8 cellular contexts compared by ENCODE assay signal in genomic region chr10:29304259-29305030, GRCh38. TPM values are rescaled to one million over a fixed set of nuclear protein-coding genes. Genes with fewer than 3 reads are reported as not detected.
A peak's percentile ranks its signal among the peaks of the same experiment; 100 is the strongest.
DNase-seq lines count a peak whose midpoint lies in the region; ATAC-seq and TF ChIP-seq lines count a peak whose summit lies in the region.

No MANE protein-coding gene starts in this region.

- TF ChIP-seq CTCF in C4-2B (conservative IDR thresholded peaks at IDR 0.05) (peak; percentile 87), SK-N-SH (IDR thresholded peaks at IDR 0.05) (peak; percentile 85), lung (IDR thresholded peaks at IDR 0.05; ENCODE audit: control extremely low read depth, extremely low read depth) (peak; percentile 21), thoracic aorta (IDR thresholded peaks at IDR 0.05) (peak; percentile 88)

- H4K20me1 ChIP-seq in SK-N-SH (ENCODE audit: insufficient read depth) = no peaks in the 10 kb centered on the region

- H3K4me3 ChIP-seq in SK-N-SH (ENCODE audit: low read depth in 2 of 2, low read length in 1 of 2) (no peak overlapping the region; a peak in 1 of 4 replicates), endocrine pancreas (ENCODE audit: control insufficient read depth, insufficient read depth, low read length) (no peak overlapping the region), lung (no peak overlapping the region), thoracic aorta (peak overlapping the region; percentile 8)

- 36% methylated on average over 6 of the region's 6 CpGs for WGBS in SK-N-SH (ENCODE audit: low lambda C conversion rate)
- 20 to 23% methylated on average over 6 of the region's 6 CpGs for WGBS in lung, 2 donors

- TF ChIP-seq RAD21 in SK-N-SH (IDR thresholded peaks at IDR 0.05; ENCODE audit: low read length) = peak; percentile 97

- no peaks in the 10 kb centered on the region for H3K36me3 ChIP-seq in SK-N-SH (replicated peaks in 1 of 2; ENCODE audit: control insufficient read depth in 1 of 2, insufficient read depth in 2 of 2, low read length in 1 of 2)
- H3K36me3 ChIP-seq in endocrine pancreas (ENCODE audit: control insufficient read depth, insufficient read depth, low read length) = no peaks in the 10 kb centered on the region
- H3K36me3 ChIP-seq in lung (ENCODE audit: control insufficient read depth in 2 of 2, insufficient read depth in 2 of 2, low read length in 2 of 2) = no peaks in the 10 kb centered on the region
- no peaks in the 10 kb centered on the region for H3K36me3 ChIP-seq in thoracic aorta

- no peaks in the 10 kb centered on the region for H3K9me2 ChIP-seq in SK-N-SH

- H3K9ac ChIP-seq in SK-N-SH (no peak overlapping the region), endocrine pancreas (ENCODE audit: control insufficient read depth, insufficient read depth, low read length) (peak overlapping the region; percentile 44)

- CTCF ChIA-PET in SK-N-SH (lab: Yijun Ruan, JAX) = interaction anchor here (0.5 to 7.4 kb wide), 73 partner anchors 9 to 862 kb away, joined by 3 to 133 read pairs (median 4); partner anchors contain the start of genes BAMBI and LYZL1

- H3K27ac ChIP-seq in C4-2B (no peak overlapping the region), SK-N-SH (ENCODE audit: low read depth in 2 of 2, low read length in 1 of 2) (peak overlapping the region in 1 of 2 experiments; percentile 66; a peak in 2 of 4 replicates), lung (ENCODE audit: low read depth in 1 of 2, low read length in 1 of 2) (no peak overlapping the region), thoracic aorta (no peak overlapping the region)

- H3K9me3 ChIP-seq in SK-N-SH = peaks cover 8% of the 10 kb centered on the region; the same call in 1 of the 2 replicates
- no peaks in the 10 kb centered on the region for H3K9me3 ChIP-seq in endocrine pancreas (ENCODE audit: control insufficient read depth, low read length)
- peaks cover 4 to 6% of the 10 kb centered on the region in 2 donors for H3K9me3 ChIP-seq in lung (ENCODE audit: control insufficient read depth in 2 of 2, insufficient read depth in 1 of 2, low read length in 1 of 2)
- H3K9me3 ChIP-seq in thoracic aorta = peaks cover 16% of the 10 kb centered on the region

- ATAC-seq in GM19351 (IDR thresholded peaks at IDR 0.05; ENCODE audit: unreplicated experiment) = peak; percentile 81
- ATAC-seq in lung (ENCODE audit: insufficient read depth, low FRiP score) = peak; percentile 69
- no peak for ATAC-seq in thoracic aorta (ENCODE audit: insufficient number of reproducible peaks, low FRiP score, low read depth)
- ATAC-seq in GM19455 (IDR thresholded peaks at IDR 0.05; ENCODE audit: unreplicated experiment) = no peak

- no peak overlapping the region for H2AFZ ChIP-seq in SK-N-SH (ENCODE audit: low read depth)

- H3K79me2 ChIP-seq in SK-N-SH (ENCODE audit: insufficient read depth) = no peaks in the 10 kb centered on the region

- TF ChIP-seq EP300 in SK-N-SH (IDR thresholded peaks at IDR 0.05; ENCODE audit: borderline replicate concordance in 1 of 2, low read depth in 1 of 2, low read length in 1 of 2) = no peak

- POLR2A ChIA-PET in SK-N-SH (lab: Yijun Ruan, JAX) = no interaction called here

- DNase-seq in NCI-H1048 (lab: John Stamatoyannopoulos, UW) (peak; percentile 64), SK-N-SH (peak; percentile 80), lung (ENCODE audit: low spot score) (peak; percentile 46), thoracic aorta (ENCODE audit: low spot score) (no peak)

- H3K4me1 ChIP-seq in SK-N-SH (ENCODE audit: control insufficient read depth in 1 of 2, insufficient read depth in 2 of 2, low read depth in 1 of 2, low read length in 1 of 2) (peaks cover 0 to 3% of the 10 kb centered on the region in 2 experiments; a peak in 1 of 4 replicates), endocrine pancreas (ENCODE audit: control insufficient read depth, insufficient read depth, low read length) (no peaks in the 10 kb centered on the region), lung (ENCODE audit: control insufficient read depth in 2 of 2, insufficient read depth in 2 of 2, low read length in 2 of 2) (no peaks in the 10 kb centered on the region), thoracic aorta (ENCODE audit: control insufficient read depth in 1 of 2, low read depth in 2 of 2) (no peaks in the 10 kb centered on the region)

- H3K27me3 ChIP-seq in SK-N-SH (ENCODE audit: insufficient read depth) = no peaks in the 10 kb centered on the region
- H3K27me3 ChIP-seq in endocrine pancreas (ENCODE audit: control insufficient read depth, insufficient read depth, low read length) = no peaks in the 10 kb centered on the region
- H3K27me3 ChIP-seq in lung (ENCODE audit: control insufficient read depth, insufficient read depth) = no peaks in the 10 kb centered on the region
- no peaks in the 10 kb centered on the region for H3K27me3 ChIP-seq in thoracic aorta (replicated peaks; ENCODE audit: insufficient read depth)

- no peaks in the 10 kb centered on the region for H3F3A ChIP-seq in SK-N-SH (replicated peaks; ENCODE audit: insufficient read depth)

- H3K4me2 ChIP-seq in SK-N-SH = no peak overlapping the region

TF ChIP-seq in SK-N-SH, 30 proteins besides CTCF, POLR2A, EP300 and RAD21:
- TF ChIP-seq CHD2 (IDR thresholded peaks at IDR 0.05; ENCODE audit: low read length, partially characterized antibody) (peak; percentile 12), SMC3 (IDR thresholded peaks at IDR 0.05; ENCODE audit: low read depth, low read length) (peak; percentile 92), RCOR1 (IDR thresholded peaks at IDR 0.05; ENCODE audit: low read length) (0 out of 2 replicates have a peak, but pooled peaks have one; percentile 9), IRF3 (IDR thresholded peaks at IDR 0.05; ENCODE audit: low read depth, low read length) (no peak), MEF2A (IDR thresholded peaks at IDR 0.05; ENCODE audit: borderline replicate concordance, low read depth) (no peak), NFIC (IDR thresholded peaks at IDR 0.05; ENCODE audit: borderline replicate concordance) (no peak), TCF12 (IDR thresholded peaks at IDR 0.05) (no peak), NRF1 (IDR thresholded peaks at IDR 0.05; ENCODE audit: low read depth, low read length) (no peak)

RNA-seq across cellular contexts. Expression of gene LYZL1, which starts 15.6 kb away (rescaled TPM):
- polyA plus RNA-seq in SK-N-SH (2012; rRNA removed) (not detected in 2 replicates), lung (not detected)
- not detected in 2 replicates for polyA plus RNA-seq in SK-N-SH (2012; cell fraction: cytosol; rRNA removed)
- not detected in 2 replicates for polyA plus RNA-seq in SK-N-SH (2012; cell fraction: nucleus; rRNA removed)
- total RNA-seq in lung (not detected), thoracic aorta (not detected)

Comparison
In these comparisons a context has a peak if more than half of its experiments do, and no peak if none do; other contexts are left out.
1. CTCF ChIP-seq: peak in every context shown above with its lines; median percentile 88 in thoracic aorta; 87 in C4-2B; 85 in SK-N-SH; 21 in lung.
2. ATAC-seq: peak in GM19351 (single experiment) and lung (single experiment); none in thoracic aorta (single experiment) and GM19455 (single experiment).